ENCODE assay signal across 30 cellular contexts in the genomic region with DNA sequence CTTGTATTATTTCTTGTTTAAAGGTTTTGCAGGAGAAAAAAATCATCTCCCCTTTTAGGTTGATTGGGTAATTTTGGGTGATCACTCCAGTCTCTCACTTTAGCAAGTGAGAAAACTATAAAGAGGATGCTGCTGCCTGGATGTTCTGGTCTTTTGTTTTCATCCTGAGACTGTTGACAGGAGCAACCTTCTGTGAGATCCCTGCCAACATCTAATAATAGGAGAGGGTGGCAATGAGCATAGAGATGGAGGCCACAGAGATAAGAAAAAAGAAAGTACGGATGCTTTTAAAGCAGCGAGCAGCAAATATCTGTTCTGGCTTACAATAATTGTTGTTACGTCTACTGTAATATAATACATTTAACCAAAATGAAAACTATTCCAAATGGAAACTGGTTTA.
"Had no signal": no experiment of that assay in that cellular context is flagged by ENCODE, and none has a peak within 500 bp of the region (broad histone marks: within the 10 kb centered on the region; RNA-seq: fewer than 3 reads in every experiment).

No MANE protein-coding gene starts in this region.

- H3K9me3 ChIP-seq: adrenal gland, body of pancreas, breast epithelium, SJCRH30 had no signal

- H3K36me3 Mint-ChIP-seq: activated naive CD4-positive, alpha-beta T cell treated with anti-CD3 and anti-CD28 coated beads, Interleukin-2, amount 50 U/mL, for 72 hours had no signal

- DNase-seq: activated CD4-positive, alpha-beta T cell treated with anti-CD3 and anti-CD28 coated beads for 36 hours; activated CD4-positive, alpha-beta T cell treated with anti-CD3 and anti-CD28 coated beads, Interleukin-2, amount 10 ng/mL, durations not matched to agents 7 days and 5 days; activated CD4-positive, alpha-beta T cell treated with anti-CD3 and anti-CD28 coated beads, Interleukin-2, amount 50 U/mL, for 48 hours; activated CD8-positive, alpha-beta T cell treated with anti-CD3 and anti-CD28 coated beads, Interleukin-2, amount 10 ng/mL, durations not matched to agents 7 days and 5 days; activated gamma-delta T cell treated with Interleukin-2 at 50 U/mL for 16 hours; activated naive CD4-positive, alpha-beta T cell treated with anti-CD3 and anti-CD28 coated beads for 36 hours; activated T-cell treated with anti-CD3 and anti-CD28 coated beads, Interleukin-2, amount 50 U/mL, for 4 hours; adrenal gland; body of pancreas; caudate nucleus; NCI-H146; NCI-H187; NCI-H2029 treated with DMSO at 0.1 percent for 48 hours; NCI-H2107; NCI-H2171; NCI-H446 treated with DMSO at 0.1 percent for 48 hours; NCI-H524; PC-9; SHP77; SJCRH30 had no signal

- H3K36me3 ChIP-seq: adrenal gland, breast epithelium, SJCRH30 had no signal

- H3K4me1 ChIP-seq: adrenal gland, body of pancreas, breast epithelium, SJCRH30 had no signal

- H3K27ac ChIP-seq: adrenal gland, body of pancreas, breast epithelium, PC-9, RWPE1, SJCRH30, SK-N-MC had no signal

- H3K4me1 Mint-ChIP-seq: activated CD4-positive, alpha-beta T cell treated with anti-CD3 and anti-CD28 coated beads for 36 hours; activated CD4-positive, alpha-beta T cell treated with anti-CD3 and anti-CD28 coated beads, Interleukin-2, amount 10 ng/mL, durations not matched to agents 7 days and 5 days; WTC11 had no signal

- H3K27ac Mint-ChIP-seq: activated CD4-positive, alpha-beta T cell treated with anti-CD3 and anti-CD28 coated beads for 36 hours; activated CD4-positive, alpha-beta T cell treated with anti-CD3 and anti-CD28 coated beads, Interleukin-2, amount 10 ng/mL, durations not matched to agents 7 days and 5 days; activated CD8-positive, alpha-beta T cell treated with anti-CD3 and anti-CD28 coated beads, Interleukin-2, amount 10 ng/mL, durations not matched to agents 7 days and 5 days; activated naive CD4-positive, alpha-beta T cell treated with anti-CD3 and anti-CD28 coated beads for 36 hours; activated naive CD4-positive, alpha-beta T cell treated with anti-CD3 and anti-CD28 coated beads, Interleukin-2, amount 50 U/mL, for 72 hours; activated T-helper 1 cell treated with anti-CD3 and anti-CD28 coated beads, Interleukin-12 subunit alpha, Interleukin-12 subunit beta, Interleukin-2, Interleukin-4 antibody, amounts not matched to agents 30 ng/mL and 10 ng/mL and 1 ng/mL, durations not matched to agents 14 hours and 24 hours and 36 hours; T-helper 1 cell treated with Interleukin-12 subunit alpha and Interleukin-12 subunit beta and Interleukin-4 antibody, amounts not matched to agents 30 μg/mL and 1 μg/mL, for 36 hours; T-helper 2 cell treated with Interferon-gamma antibody and Interleukin-4, amounts not matched to agents 5 μg/mL and 100 μg/mL, for 36 hours; WTC11 had no signal

- H3K4me3 ChIP-seq: adrenal gland, body of pancreas, breast epithelium, K562, PC-9, SJCRH30, SK-N-MC had no signal

- H3K4me3 Mint-ChIP-seq: activated CD4-positive, alpha-beta T cell treated with anti-CD3 and anti-CD28 coated beads for 36 hours; activated CD4-positive, alpha-beta T cell treated with anti-CD3 and anti-CD28 coated beads, Interleukin-2, amount 10 ng/mL, durations not matched to agents 7 days and 5 days; activated CD8-positive, alpha-beta T cell treated with anti-CD3 and anti-CD28 coated beads, Interleukin-2, amount 10 ng/mL, durations not matched to agents 7 days and 5 days; activated naive CD4-positive, alpha-beta T cell treated with anti-CD3 and anti-CD28 coated beads for 36 hours; activated T-cell treated with anti-CD3 and anti-CD28 coated beads, Interleukin-2, amount 50 U/mL, for 4 hours; activated T-helper 1 cell treated with anti-CD3 and anti-CD28 coated beads, Interleukin-12 subunit alpha, Interleukin-12 subunit beta, Interleukin-2, Interleukin-4 antibody, amounts not matched to agents 30 ng/mL and 10 ng/mL and 1 ng/mL, durations not matched to agents 14 hours and 24 hours and 36 hours; T-helper 1 cell treated with Interleukin-12 subunit alpha and Interleukin-12 subunit beta and Interleukin-4 antibody, amounts not matched to agents 30 μg/mL and 1 μg/mL, for 36 hours; T-helper 2 cell treated with Interferon-gamma antibody and Interleukin-4, amounts not matched to agents 5 μg/mL and 100 μg/mL, for 36 hours; WTC11 had no signal

- H3K27me3 Mint-ChIP-seq: activated CD4-positive, alpha-beta T cell treated with anti-CD3 and anti-CD28 coated beads, Interleukin-2, amount 10 ng/mL, durations not matched to agents 7 days and 5 days had no signal

- ATAC-seq: activated CD4-positive, alpha-beta T cell treated with anti-CD3 and anti-CD28 coated beads for 36 hours; activated CD4-positive, CD25-positive, alpha-beta regulatory T cell treated with anti-CD3 and anti-CD28 coated beads, Interleukin-2, amount 50 U/mL, for 24 hours; activated CD8-positive, alpha-beta T cell treated with anti-CD3 and anti-CD28 coated beads, Interleukin-2, amount 10 ng/mL, durations not matched to agents 7 days and 5 days; activated naive CD4-positive, alpha-beta T cell treated with anti-CD3 and anti-CD28 coated beads, Interleukin-2, amount 50 U/mL, for 72 hours; activated T-cell treated with anti-CD3 and anti-CD28 coated beads, Interleukin-2, amount 50 U/mL, for 4 hours; body of pancreas; K562; WTC11 had no signal

- H3K9me3 Mint-ChIP-seq: activated T-helper 1 cell treated with anti-CD3 and anti-CD28 coated beads, Interleukin-12 subunit alpha, Interleukin-12 subunit beta, Interleukin-2, Interleukin-4 antibody, amounts not matched to agents 30 ng/mL and 10 ng/mL and 1 ng/mL, durations not matched to agents 14 hours and 24 hours and 36 hours; T-helper 1 cell treated with Interleukin-12 subunit alpha and Interleukin-12 subunit beta and Interleukin-4 antibody, amounts not matched to agents 30 μg/mL and 1 μg/mL, for 36 hours had no signal

- H3K27me3 ChIP-seq: adrenal gland, body of pancreas, breast epithelium, SJCRH30 had no signal
